ENCODE assay signal across 27 cellular contexts in the genomic region with DNA sequence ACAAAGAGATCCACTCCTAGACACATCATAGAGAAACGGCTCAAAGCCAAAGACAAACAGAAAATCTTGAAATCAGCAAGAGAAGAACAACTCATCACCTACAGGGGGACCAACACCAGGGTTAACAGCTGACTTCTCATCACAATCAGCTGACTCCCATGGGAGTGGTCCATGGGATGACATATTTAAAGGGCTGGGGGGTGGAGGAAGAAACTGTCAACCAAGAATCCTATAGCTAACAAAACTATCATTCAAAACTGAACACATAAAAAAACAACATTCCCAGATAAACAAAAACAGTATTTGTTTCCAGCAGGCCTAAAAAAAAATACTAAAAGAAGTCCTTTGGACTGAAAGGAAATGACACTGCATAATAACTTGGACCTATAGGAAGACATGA.
"Had no signal": no experiment of that assay in that cellular context is flagged by ENCODE, and none has a peak within 500 bp of the region (broad histone marks: within the 10 kb centered on the region; RNA-seq: fewer than 3 reads in every experiment).

No MANE protein-coding gene starts in this region.

- H3K4me1 ChIP-seq: lower lobe of right lung had no signal

- H3K9me3 ChIP-seq: esophagus squamous epithelium, gastroesophageal sphincter, lower lobe of right lung, ovary, stomach, thyroid gland, vagina had no signal

- DNase-seq: dermis blood vessel endothelial cell; effector memory CD4-positive, alpha-beta T cell; erythroblast; esophagus squamous epithelium; foreskin fibroblast; heart right ventricle; hippocampal formation; immature natural killer cell; left ventricle myocardium superior; lower lobe of right lung; naive thymus-derived CD8-positive, alpha-beta T cell; nephron progenitor cell; nucleus accumbens; ovary; retina; stimulated activated CD4-positive, alpha-beta T cell treated with anti-CD3 and anti-CD28 coated beads, Interleukin-2, amount 100 ng/mL, for 24 hours; stimulated activated CD4-positive, alpha-beta T cell treated with anti-CD3 and anti-CD28 coated beads, Interleukin-4, amount 100 ng/mL, for 24 hours; stimulated activated naive CD4-positive, alpha-beta T cell treated with Interleukin-2 at 50 U/mL for 16 hours; stomach; thyroid gland; trophoblast cell had no signal

- H3K36me3 Mint-ChIP-seq: stimulated activated effector memory CD8-positive, alpha-beta T cell treated with anti-CD3 and anti-CD28 coated beads, Interleukin-12 subunit alpha, Interleukin-12 subunit beta, amount 100 ng/mL, for 72 hours had no signal

- H3K4me3 Mint-ChIP-seq: immature natural killer cell; naive thymus-derived CD8-positive, alpha-beta T cell; nephron progenitor cell; stimulated activated effector memory CD8-positive, alpha-beta T cell treated with anti-CD3 and anti-CD28 coated beads, Interleukin-12 subunit alpha, Interleukin-12 subunit beta, amount 100 ng/mL, for 72 hours had no signal

- H3K9me3 Mint-ChIP-seq: immature natural killer cell; stimulated activated effector memory CD8-positive, alpha-beta T cell treated with anti-CD3 and anti-CD28 coated beads, Interleukin-12 subunit alpha, Interleukin-12 subunit beta, amount 100 ng/mL, for 72 hours had no signal

- H3K4me1 Mint-ChIP-seq: immature natural killer cell; naive thymus-derived CD8-positive, alpha-beta T cell had no signal

- H3K4me2 ChIP-seq: smooth muscle cell had no signal

- H3K27me3 ChIP-seq: esophagus squamous epithelium, gastroesophageal sphincter, heart right ventricle, ovary, stomach, thyroid gland, vagina had no signal

- H3K27me3 Mint-ChIP-seq: naive thymus-derived CD8-positive, alpha-beta T cell had no signal

- H3K4me3 ChIP-seq: coronary artery, esophagus squamous epithelium, gastroesophageal sphincter, heart right ventricle, lower lobe of right lung, ovary, smooth muscle cell, stomach, thyroid gland, vagina had no signal

- H3K27ac ChIP-seq: coronary artery, esophagus squamous epithelium, gastroesophageal sphincter, heart right ventricle, lower lobe of right lung, ovary, stomach, thyroid gland, vagina had no signal

- ATAC-seq: gastroesophageal sphincter; heart right ventricle; left ventricle myocardium superior; lower lobe of right lung; naive thymus-derived CD8-positive, alpha-beta T cell; sciatic nerve; stimulated activated effector memory CD8-positive, alpha-beta T cell treated with anti-CD3 and anti-CD28 coated beads, Interleukin-12 subunit alpha, Interleukin-12 subunit beta, amount 100 ng/mL, for 72 hours had no signal

- H3K27ac Mint-ChIP-seq: immature natural killer cell; naive thymus-derived CD8-positive, alpha-beta T cell; nephron progenitor cell; stimulated activated effector memory CD8-positive, alpha-beta T cell treated with anti-CD3 and anti-CD28 coated beads, Interleukin-12 subunit alpha, Interleukin-12 subunit beta, amount 100 ng/mL, for 72 hours had no signal

- H3K36me3 ChIP-seq: ovary had no signal
